11 cellular contexts compared by ENCODE assay signal in the genomic region with DNA sequence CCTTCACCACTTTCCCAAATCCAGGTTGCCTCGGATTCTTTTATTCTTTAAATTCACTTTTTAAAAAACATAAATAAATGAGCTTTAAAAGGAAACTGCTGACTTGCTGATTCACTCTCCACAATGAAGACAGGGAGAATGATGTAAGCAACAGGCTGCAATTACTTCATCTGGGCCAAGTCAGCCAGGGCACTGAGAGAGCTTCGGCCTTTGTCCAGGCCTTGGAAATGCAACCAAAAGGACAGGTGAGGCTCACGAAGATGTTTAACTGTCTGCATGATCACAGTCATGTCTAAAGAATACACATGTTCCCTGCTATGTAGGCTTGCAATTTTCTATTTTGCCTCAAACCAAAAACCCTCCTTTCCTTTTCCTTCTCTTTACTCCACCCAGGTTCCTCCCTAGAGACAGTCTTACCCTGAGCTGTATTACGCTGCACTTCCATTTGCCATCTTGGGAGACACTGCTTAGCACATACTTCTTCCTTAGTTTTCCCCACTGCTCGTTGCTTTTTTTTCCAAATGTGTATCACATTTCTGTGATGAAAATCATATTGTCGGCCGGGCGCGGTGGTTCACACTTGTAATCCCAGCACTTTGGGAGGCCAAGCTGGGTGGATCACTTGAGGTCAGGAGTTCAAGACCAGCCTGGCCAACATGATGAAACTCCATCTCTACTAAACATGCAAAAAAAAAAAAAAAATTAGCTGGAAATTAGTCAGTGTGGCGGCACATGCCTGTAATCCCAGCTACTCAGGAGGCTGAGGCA. TPM values are rescaled to one million over a fixed set of nuclear protein-coding genes. Genes with fewer than 3 reads are reported as not detected.
DNase-seq lines count a peak whose midpoint lies in the region; ATAC-seq and TF ChIP-seq lines count a peak whose summit lies in the region.
"Had no signal": no experiment of that assay in that cellular context is flagged by ENCODE, and none has a peak within 500 bp of the region (broad histone marks: within the 10 kb centered on the region; RNA-seq: fewer than 3 reads in every experiment).

No MANE protein-coding gene starts in this region.

- H3K36me3 Mint-ChIP-seq in stimulated activated naive CD8-positive, alpha-beta T cell treated with anti-CD3 and anti-CD28 coated beads, Interleukin-15, Interleukin-2, amounts not matched to agents 100 ng/mL and 50 ng/mL, for 24 hours (ENCODE audit: low read depth): no peaks in the 10 kb centered on the region
- H3K36me3 Mint-ChIP-seq in mesothelial cell of epicardium: no peaks in the 10 kb centered on the region
- H3K36me3 Mint-ChIP-seq in activated T-helper 17 cell treated with anti-CD3 and anti-CD28 coated beads, Interleukin-2, amount 50 U/mL, for 72 hours (ENCODE audit: low read depth): no peaks in the 10 kb centered on the region

- peaks cover 10% of the 10 kb centered on the region for H3K27me3 Mint-ChIP-seq in stimulated activated naive CD8-positive, alpha-beta T cell treated with anti-CD3 and anti-CD28 coated beads, Interleukin-15, Interleukin-2, amounts not matched to agents 100 ng/mL and 50 ng/mL, for 24 hours
- H3K27me3 Mint-ChIP-seq in mesothelial cell of epicardium (ENCODE audit: low read depth): no peaks in the 10 kb centered on the region
- no peaks in the 10 kb centered on the region for H3K27me3 Mint-ChIP-seq in activated T-helper 17 cell treated with anti-CD3 and anti-CD28 coated beads, Interleukin-2, amount 50 U/mL, for 72 hours

- H3K9me3 ChIP-seq in aorta (ENCODE audit: control insufficient read depth, low read length): no peaks in the 10 kb centered on the region

- no peak for ATAC-seq in stimulated activated naive CD8-positive, alpha-beta T cell treated with anti-CD3 and anti-CD28 coated beads, Interleukin-15, Interleukin-2, amounts not matched to agents 100 U/mL and 50 U/mL, for 24 hours
- peak; percentile 58 for ATAC-seq in aorta (ENCODE audit: low FRiP score)
- ATAC-seq in activated T-helper 17 cell treated with anti-CD3 and anti-CD28 coated beads, Interleukin-2, amount 50 U/mL, for 72 hours (replicated peaks): no peak

- H3K27me3 ChIP-seq in aorta (ENCODE audit: control insufficient read depth in 1 of 2, insufficient read depth in 2 of 2, low read length in 1 of 2): no peaks in the 10 kb centered on the region

- no peaks in the 10 kb centered on the region for H3K9me3 Mint-ChIP-seq in stimulated activated naive CD8-positive, alpha-beta T cell treated with anti-CD3 and anti-CD28 coated beads, Interleukin-15, Interleukin-2, amounts not matched to agents 100 ng/mL and 50 ng/mL, for 24 hours
- H3K9me3 Mint-ChIP-seq in mesothelial cell of epicardium: no peaks in the 10 kb centered on the region
- H3K9me3 Mint-ChIP-seq in activated T-helper 17 cell treated with anti-CD3 and anti-CD28 coated beads, Interleukin-2, amount 50 U/mL, for 72 hours: no peaks in the 10 kb centered on the region
- H3K9me3 Mint-ChIP-seq: CD4-positive, alpha-beta T cell had no signal

- no peak overlapping the region for H3K27ac ChIP-seq in aorta (ENCODE audit: low read depth in 1 of 2, low read length in 2 of 2)

- DNase-seq in stimulated activated naive CD8-positive, alpha-beta T cell treated with anti-CD3 and anti-CD28 coated beads, Interleukin-15, Interleukin-2, amounts not matched to agents 100 U/mL and 50 U/mL, for 24 hours: no peak
- DNase-seq in dedifferentiated amniotic fluid mesenchymal stem cell (ENCODE audit: extremely low spot score): peak; percentile 31
- DNase-seq in mesothelial cell of epicardium (ENCODE audit: low spot score in 2 of 2, unreplicated experiment in 2 of 2): no peak
- DNase-seq in aorta: no peak
- DNase-seq in NCI-H526 treated with DMSO at 0.1 percent for 48 hours (lab: John Stamatoyannopoulos, UW): no peak
- DNase-seq in retina: no peak
- DNase-seq: CD4-positive, alpha-beta T cell; NCI-H2081; T-helper 9 cell had no signal

- no peak for TF ChIP-seq CTCF in mesothelial cell of epicardium (IDR thresholded peaks at IDR 0.05; ENCODE audit: unreplicated experiment)

- no peak overlapping the region for H3K4me3 Mint-ChIP-seq in stimulated activated naive CD8-positive, alpha-beta T cell treated with anti-CD3 and anti-CD28 coated beads, Interleukin-15, Interleukin-2, amounts not matched to agents 100 ng/mL and 50 ng/mL, for 24 hours
- no peak overlapping the region for H3K4me3 Mint-ChIP-seq in mesothelial cell of epicardium
- H3K4me3 Mint-ChIP-seq in activated T-helper 17 cell treated with anti-CD3 and anti-CD28 coated beads, Interleukin-2, amount 50 U/mL, for 72 hours: no peak overlapping the region
- H3K4me3 Mint-ChIP-seq: CD4-positive, alpha-beta T cell had no signal

- H3K36me3 ChIP-seq in aorta (ENCODE audit: control insufficient read depth in 1 of 2, insufficient read depth in 2 of 2, low read length in 1 of 2): no peaks in the 10 kb centered on the region

- intact Hi-C loops in aorta (cut with DNase I): no loop called here

- no peak overlapping the region for H3K4me3 ChIP-seq in aorta (ENCODE audit: low read length in 2 of 2)

- H3K27ac Mint-ChIP-seq in stimulated activated naive CD8-positive, alpha-beta T cell treated with anti-CD3 and anti-CD28 coated beads, Interleukin-15, Interleukin-2, amounts not matched to agents 100 ng/mL and 50 ng/mL, for 24 hours: peak overlapping the region; percentile 6
- peak overlapping the region; percentile 91 for H3K27ac Mint-ChIP-seq in mesothelial cell of epicardium
- H3K27ac Mint-ChIP-seq in activated T-helper 17 cell treated with anti-CD3 and anti-CD28 coated beads, Interleukin-2, amount 50 U/mL, for 72 hours: no peak overlapping the region
- H3K27ac Mint-ChIP-seq: CD4-positive, alpha-beta T cell had no signal

- peaks cover 0 to 3% of the 10 kb centered on the region in 2 donors for H3K4me1 ChIP-seq in aorta (ENCODE audit: control insufficient read depth in 1 of 2, insufficient read depth in 2 of 2, low read length in 2 of 2)

- peaks cover 45% of the 10 kb centered on the region for H3K4me1 Mint-ChIP-seq in stimulated activated naive CD8-positive, alpha-beta T cell treated with anti-CD3 and anti-CD28 coated beads, Interleukin-15, Interleukin-2, amounts not matched to agents 100 ng/mL and 50 ng/mL, for 24 hours (ENCODE audit: low read depth)
- H3K4me1 Mint-ChIP-seq in mesothelial cell of epicardium: peaks cover 32% of the 10 kb centered on the region
- peaks cover 33% of the 10 kb centered on the region for H3K4me1 Mint-ChIP-seq in activated T-helper 17 cell treated with anti-CD3 and anti-CD28 coated beads, Interleukin-2, amount 50 U/mL, for 72 hours

- WGBS in aorta, 2 donors: 64 to 68% methylated on average over 10 of the region's 10 CpGs

RNA-seq across cellular contexts. Expression of gene POPDC2, which starts 29.6 kb away (rescaled TPM):
- 3.4 to 3.5 TPM (median 3.5 TPM) in 3 replicates for total RNA-seq in mesothelial cell of epicardium
- total RNA-seq in aorta: 10 to 100 TPM in 1 of 2 donors, 1 to 10 TPM in 1; 9.5 to 11.5 TPM
- polyA plus RNA-seq in aorta: 10 to 100 TPM; 11.0 to 17.5 TPM
- total RNA-seq in activated T-helper 17 cell treated with anti-CD3 and anti-CD28 coated beads, Interleukin-2, amount 50 U/mL, for 72 hours: 1 to 10 TPM; 4.0 to 4.7 TPM

RNA-seq across cellular contexts. Expression of gene PLA1A, which starts 33.1 kb away (rescaled TPM):
- not detected in 3 replicates for total RNA-seq in mesothelial cell of epicardium
- total RNA-seq in aorta: 1 to 10 TPM; 2.1 to 5.7 TPM
- polyA plus RNA-seq in aorta: 1 to 10 TPM in 1 of 2 donors, under 1 TPM in 1; 0.50 to 4.0 TPM
- total RNA-seq in activated T-helper 17 cell treated with anti-CD3 and anti-CD28 coated beads, Interleukin-2, amount 50 U/mL, for 72 hours: under 1 TPM; 0.34 to 0.39 TPM
- total RNA-seq: CD4-positive, alpha-beta T cell had no signal

RNA-seq across cellular contexts. Expression of gene COX17, which starts 46.5 kb away (rescaled TPM):
- 16.0 to 18.1 TPM (median 17.3 TPM) in 3 replicates for total RNA-seq in mesothelial cell of epicardium
- total RNA-seq in aorta: 10 to 100 TPM; 43.6 to 47.3 TPM
- polyA plus RNA-seq in aorta: 100 to 1,000 TPM in 1 of 2 donors, 10 to 100 TPM in 1; 74.9 to 170 TPM
- 10 to 100 TPM; 55.7 to 65.4 TPM for total RNA-seq in activated T-helper 17 cell treated with anti-CD3 and anti-CD28 coated beads, Interleukin-2, amount 50 U/mL, for 72 hours

RNA-seq across cellular contexts. Expression of gene ADPRH, which starts 51.5 kb away (rescaled TPM):
- total RNA-seq in mesothelial cell of epicardium (1.9 to 2.3 TPM (median 2.2 TPM) in 3 replicates), aorta (10 to 100 TPM; 13.6 to 13.9 TPM)
- polyA plus RNA-seq in aorta: 1 to 10 TPM; 5.6 to 7.5 TPM
- total RNA-seq in activated T-helper 17 cell treated with anti-CD3 and anti-CD28 coated beads, Interleukin-2, amount 50 U/mL, for 72 hours: 10 to 100 TPM; 11.4 to 14.7 TPM
